1 cellular context compared by ENCODE assay signal in the genomic region with DNA sequence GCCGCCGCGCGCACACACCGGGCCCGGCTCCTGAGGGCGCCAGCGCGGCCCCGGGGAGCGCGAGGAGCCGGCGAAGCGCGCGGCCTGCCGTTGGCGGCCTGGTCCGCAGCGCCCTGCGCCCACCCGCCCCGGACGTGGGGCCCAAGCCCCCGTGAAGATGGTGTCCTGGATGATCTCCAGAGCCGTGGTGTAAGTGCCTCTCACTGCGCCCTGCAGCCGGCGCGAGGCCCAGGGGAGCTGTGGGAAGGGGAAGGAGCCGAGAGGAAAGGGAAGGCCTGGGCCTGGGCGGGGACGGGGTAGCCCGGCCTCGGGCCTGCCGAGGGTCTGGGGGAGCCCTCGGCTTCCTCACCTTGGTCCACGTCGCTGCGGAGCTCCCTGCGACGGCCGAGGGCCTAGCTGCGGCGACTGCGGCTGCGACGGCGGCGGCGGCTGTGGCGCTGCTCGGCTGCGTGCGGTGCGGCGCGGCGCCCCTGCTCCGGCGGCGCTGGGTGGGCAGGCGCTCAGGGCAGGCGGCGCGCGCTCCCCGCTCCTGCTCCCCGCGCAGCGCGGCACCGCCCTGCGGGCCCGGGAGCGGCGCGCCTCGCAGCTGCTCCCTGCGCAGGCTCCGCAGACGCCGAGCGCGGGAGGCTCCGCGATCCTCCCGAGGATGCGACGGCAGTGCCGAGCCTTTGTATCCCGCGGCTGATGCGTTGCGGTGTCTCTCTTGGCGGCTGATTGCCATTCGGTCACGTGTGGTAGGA.
TF ChIP-seq lines count a peak whose summit lies in the region.

A gene with protein sequence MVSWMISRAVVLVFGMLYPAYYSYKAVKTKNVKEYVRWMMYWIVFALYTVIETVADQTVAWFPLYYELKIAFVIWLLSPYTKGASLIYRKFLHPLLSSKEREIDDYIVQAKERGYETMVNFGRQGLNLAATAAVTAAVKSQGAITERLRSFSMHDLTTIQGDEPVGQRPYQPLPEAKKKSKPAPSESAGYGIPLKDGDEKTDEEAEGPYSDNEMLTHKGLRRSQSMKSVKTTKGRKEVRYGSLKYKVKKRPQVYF (plus strand): TSS at position 13 of the 740 bp plus-strand sequence. CDS start 145 bp downstream, at position 158.

TF ChIP-seq in H1, 55 proteins besides CTCF, POLR2A, EP300 and RAD21 (continued from another document):
- no peak for TF ChIP-seq FOSL1 (IDR thresholded peaks at IDR 0.05; ENCODE audit: insufficient read depth, low read depth, low read length)
